ENCODE assay signal across 8 cellular contexts in the genomic region with DNA sequence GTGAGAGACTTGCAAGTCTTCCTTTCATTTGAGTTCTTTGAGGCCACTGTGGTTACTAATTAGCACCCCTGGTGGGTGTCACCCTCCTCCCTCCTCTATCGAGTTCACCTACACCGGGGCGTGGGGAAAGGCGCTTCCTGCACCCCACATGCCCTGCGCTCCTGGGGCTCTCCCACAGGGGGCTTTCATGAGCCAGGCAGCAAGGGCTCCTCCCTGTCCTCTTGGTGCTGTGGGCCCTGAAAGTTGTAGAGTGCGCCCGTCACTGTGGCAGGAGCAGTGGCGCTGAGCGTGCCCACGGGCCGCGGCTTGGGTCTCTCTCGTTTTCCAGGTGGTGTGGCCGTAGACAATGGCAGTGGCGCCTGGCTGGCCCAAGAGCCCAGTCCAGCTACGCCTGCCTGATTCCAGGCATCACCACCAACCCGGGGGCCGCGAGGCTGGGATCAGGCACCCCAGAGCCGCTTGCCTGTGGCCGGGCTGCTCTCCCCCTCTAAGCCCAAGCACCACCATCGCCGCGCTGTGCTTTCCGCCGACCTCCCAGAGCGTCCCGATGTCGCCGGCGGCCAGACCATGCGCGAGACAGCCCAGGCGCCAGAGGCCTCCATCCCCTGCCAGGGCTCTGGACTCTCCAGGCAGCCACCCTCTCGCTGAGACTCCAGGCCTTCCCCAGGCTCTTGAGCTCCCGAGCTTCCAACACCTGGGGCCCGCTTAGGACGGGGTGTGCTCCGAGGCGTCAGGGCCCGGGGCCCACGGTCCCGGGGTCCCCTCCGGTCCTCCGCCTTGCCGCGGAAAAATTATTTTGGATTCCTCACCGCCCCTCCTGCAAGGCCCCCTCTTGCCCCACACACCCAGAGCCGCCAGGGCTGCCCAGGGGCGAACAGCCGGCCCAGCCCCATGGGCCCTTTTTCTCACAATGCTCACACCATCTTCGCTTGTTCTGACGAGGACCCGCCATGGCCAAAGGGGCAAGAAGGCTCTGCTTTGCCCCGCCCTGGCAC.
DNase-seq lines count a peak whose midpoint lies in the region; ATAC-seq and TF ChIP-seq lines count a peak whose summit lies in the region.
"Not testable (repeated sequence)": the region's sequence is repeated elsewhere in the genome, so short reads cannot be mapped to it uniquely, and the experiment has no call there.

No MANE protein-coding gene starts in this region.

- not testable (repeated sequence) for H3K9me3 ChIP-seq in HEK293 (ENCODE audit: control insufficient read depth, insufficient read depth, low read depth, low read length)

- not testable (repeated sequence) for H3K36me3 ChIP-seq in HEK293 (ENCODE audit: control insufficient read depth in 2 of 2, insufficient read depth in 1 of 2, low read length in 2 of 2)

- POLR2A ChIA-PET in HEK293 (lab: Yijun Ruan, JAX): not testable (repeated sequence)

- TF ChIP-seq CTCF in HEK293 (tag by site-specific recombination; IDR thresholded peaks at IDR 0.05): not testable (repeated sequence)
- peak; percentile 7 for TF ChIP-seq CTCF in astrocyte of the spinal cord (IDR thresholded peaks at IDR 0.05; ENCODE audit: low read depth, low read length)

- H3K27ac ChIP-seq in HEK293 (ENCODE audit: extremely low read depth, low read depth, low read length): not testable (repeated sequence)

- H3K4me1 ChIP-seq in HEK293 (ENCODE audit: control insufficient read depth, insufficient read depth, low read length): not testable (repeated sequence)

- ATAC-seq in GM18870 (IDR thresholded peaks at IDR 0.05; ENCODE audit: unreplicated experiment) (peak; percentile 100), HG03469 (IDR thresholded peaks at IDR 0.05; ENCODE audit: unreplicated experiment) (peak; percentile 100)

- peak overlapping the region; percentile 18 for H3K4me3 ChIP-seq in HEK293 (ENCODE audit: low read depth, low read length)
- peak overlapping the region; percentile 35 for H3K4me3 ChIP-seq in astrocyte of the spinal cord (ENCODE audit: low read depth, low read length)

- in situ Hi-C loops in astrocyte of the spinal cord (cut with HindIII; ENCODE audit: low sequenced_read_pairs): not testable (repeated sequence)

- CTCF ChIA-PET in HEK293 (lab: Yijun Ruan, JAX): not testable (repeated sequence)

- DNase-seq in Ammon's horn (ENCODE audit: low spot score) (peak; percentile 25), astrocyte of the spinal cord (ENCODE audit: low read depth, low spot score) (peak; percentile 13), iPS-NIHi11 (ENCODE audit: low spot score) (peak; percentile 3)
- peak; percentile 48 for DNase-seq in activated CD4-positive, alpha-beta T cell treated with anti-CD3 and anti-CD28 coated beads for 48 hours
- DNase-seq in stimulated activated CD4-positive, alpha-beta T cell treated with anti-CD3 and anti-CD28 coated beads, Interleukin-12 subunit alpha, Interleukin-12 subunit beta, amount 100 ng/mL, for 48 hours (ENCODE audit: low read depth in 2 of 3, low spot score in 1 of 3): peak in 2 of 3 donors; percentile 17 to 20
